8 cellular contexts compared by ENCODE assay signal in the genomic region with DNA sequence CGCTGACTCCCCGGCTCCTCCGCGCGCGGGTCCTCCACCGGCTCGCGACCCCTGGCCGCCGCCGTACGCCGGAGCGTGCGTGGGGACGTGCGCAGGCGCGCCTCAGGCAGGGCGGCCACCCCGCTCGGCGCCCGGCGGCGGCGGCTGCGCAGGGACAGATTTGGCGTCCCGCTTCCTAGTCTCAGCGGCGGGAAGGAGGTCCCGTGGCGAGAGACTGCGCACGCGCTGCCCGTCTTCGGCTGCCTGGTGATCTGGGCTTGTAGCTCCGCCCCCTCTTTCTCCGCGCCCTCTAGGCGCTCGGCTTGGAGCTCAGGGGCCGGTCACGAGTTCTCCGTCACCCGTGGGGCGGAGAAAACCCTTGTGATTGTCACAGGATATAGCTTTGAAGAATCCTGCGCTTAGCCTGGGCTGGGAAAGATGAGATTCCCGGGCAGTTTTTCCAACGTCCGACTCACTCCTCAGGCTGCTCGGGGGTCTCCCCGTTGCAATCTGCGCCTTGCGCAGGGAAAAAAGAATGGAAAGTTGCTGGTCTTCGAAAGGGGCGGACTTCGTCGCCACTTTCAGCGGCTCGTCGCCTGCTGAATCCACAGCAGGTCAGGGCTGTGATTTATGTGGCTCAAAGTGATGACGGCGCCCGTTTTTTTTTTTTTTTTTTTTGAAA. TPM values are rescaled to one million over a fixed set of nuclear protein-coding genes. Genes with fewer than 3 reads are reported as not detected.
DNase-seq lines count a peak whose midpoint lies in the region; ATAC-seq lines count a peak whose summit lies in the region.

A gene with protein sequence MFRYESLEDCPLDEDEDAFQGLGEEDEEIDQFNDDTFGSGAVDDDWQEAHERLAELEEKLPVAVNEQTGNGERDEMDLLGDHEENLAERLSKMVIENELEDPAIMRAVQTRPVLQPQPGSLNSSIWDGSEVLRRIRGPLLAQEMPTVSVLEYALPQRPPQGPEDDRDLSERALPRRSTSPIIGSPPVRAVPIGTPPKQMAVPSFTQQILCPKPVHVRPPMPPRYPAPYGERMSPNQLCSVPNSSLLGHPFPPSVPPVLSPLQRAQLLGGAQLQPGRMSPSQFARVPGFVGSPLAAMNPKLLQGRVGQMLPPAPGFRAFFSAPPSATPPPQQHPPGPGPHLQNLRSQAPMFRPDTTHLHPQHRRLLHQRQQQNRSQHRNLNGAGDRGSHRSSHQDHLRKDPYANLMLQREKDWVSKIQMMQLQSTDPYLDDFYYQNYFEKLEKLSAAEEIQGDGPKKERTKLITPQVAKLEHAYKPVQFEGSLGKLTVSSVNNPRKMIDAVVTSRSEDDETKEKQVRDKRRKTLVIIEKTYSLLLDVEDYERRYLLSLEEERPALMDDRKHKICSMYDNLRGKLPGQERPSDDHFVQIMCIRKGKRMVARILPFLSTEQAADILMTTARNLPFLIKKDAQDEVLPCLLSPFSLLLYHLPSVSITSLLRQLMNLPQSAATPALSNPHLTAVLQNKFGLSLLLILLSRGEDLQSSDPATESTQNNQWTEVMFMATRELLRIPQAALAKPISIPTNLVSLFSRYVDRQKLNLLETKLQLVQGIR (minus strand): TSS at position 88 of the 661 bp plus-strand sequence. CDS start 142 bp downstream, outside the sequence.

- peaks cover 27% of the 10 kb centered on the region for H3K36me3 Mint-ChIP-seq in activated CD4-positive, alpha-beta T cell treated with anti-CD3 and anti-CD28 coated beads, Interleukin-2, amount 10 ng/mL, durations not matched to agents 7 days and 5 days (ENCODE audit: low read depth)

- peaks cover 27% of the 10 kb centered on the region for H3K36me3 ChIP-seq in BLaER1

- peaks cover 31% of the 10 kb centered on the region for H4K20me1 ChIP-seq in BLaER1

- H3K9me3 ChIP-seq in BLaER1 = no peaks in the 10 kb centered on the region

- H3K4me2 ChIP-seq in BLaER1 = peak within 1 kb of the TSS; percentile 88

- POLR2A ChIA-PET in activated CD4-positive, alpha-beta T cell treated with anti-CD3 and anti-CD28 coated beads, Interleukin-2, amount 10 ng/mL, durations not matched to agents 7 days and 5 days (lab: Charles Lee) = interaction anchor here (0.5 to 0.6 kb wide), 2 partner anchors 53 to 582 kb away, joined by 4 to 6 read pairs; no protein-coding TSS in a partner anchor

- intact Hi-C loops in left colon (cut with DNase I, micrococcal nuclease) = loop anchor here in 1 of 2 donors (5.0 kb wide), 1 partner anchor 57 kb away; no protein-coding TSS in a partner anchor

- peak within 1 kb of the TSS; percentile 76 for H3K27ac ChIP-seq in BLaER1

- ATAC-seq in GM19328 (IDR thresholded peaks at IDR 0.05; ENCODE audit: unreplicated experiment) (peak; percentile 96), HG03520 (IDR thresholded peaks at IDR 0.05; ENCODE audit: unreplicated experiment) (peak; percentile 93), left colon (peak; percentile 93)

- H3K4me1 ChIP-seq in BLaER1 = peaks cover 26% of the 10 kb centered on the region

- H3K27me3 ChIP-seq in BLaER1 = no peaks in the 10 kb centered on the region

- CTCF ChIA-PET in activated CD4-positive, alpha-beta T cell treated with anti-CD3 and anti-CD28 coated beads, Interleukin-2, amount 10 ng/mL, durations not matched to agents 7 days and 5 days (lab: Charles Lee) = interaction anchor here (0.7 to 1.6 kb wide), 14 partner anchors 9 to 121 kb away, joined by 3 to 10 read pairs (median 3); partner anchors contain the start of gene OSBP

- peak within 1 kb of the TSS; percentile 89 for H3K4me3 Mint-ChIP-seq in activated CD4-positive, alpha-beta T cell treated with anti-CD3 and anti-CD28 coated beads, Interleukin-2, amount 10 ng/mL, durations not matched to agents 7 days and 5 days

- H3K9ac ChIP-seq in BLaER1 = peak within 1 kb of the TSS; percentile 78

- DNase-seq in NCI-H69 (lab: John Stamatoyannopoulos, UW) (peak; percentile 99), cortex of kidney (lab: John Stamatoyannopoulos, UW) (peak; percentile 67), left colon (peak; percentile 99)
- DNase-seq in activated CD4-positive, alpha-beta T cell treated with anti-CD3 and anti-CD28 coated beads, Interleukin-2, amount 10 ng/mL, durations not matched to agents 7 days and 5 days = peak; percentile 99
- DNase-seq in stimulated activated CD4-positive, alpha-beta T cell treated with anti-CD3 and anti-CD28 coated beads, Interleukin-1b, Interleukin-23, amount 100 ng/mL, for 48 hours = peak; percentile 99

- H3K27ac Mint-ChIP-seq in activated CD4-positive, alpha-beta T cell treated with anti-CD3 and anti-CD28 coated beads, Interleukin-2, amount 10 ng/mL, durations not matched to agents 7 days and 5 days = peak within 1 kb of the TSS; percentile 98

- H3K9me3 Mint-ChIP-seq in activated CD4-positive, alpha-beta T cell treated with anti-CD3 and anti-CD28 coated beads, Interleukin-2, amount 10 ng/mL, durations not matched to agents 7 days and 5 days = no peaks in the 10 kb centered on the region

- H3K4me1 Mint-ChIP-seq in activated CD4-positive, alpha-beta T cell treated with anti-CD3 and anti-CD28 coated beads, Interleukin-2, amount 10 ng/mL, durations not matched to agents 7 days and 5 days = peaks cover 38% of the 10 kb centered on the region

- peak within 1 kb of the TSS; percentile 83 for H3K4me3 ChIP-seq in BLaER1

- no peaks in the 10 kb centered on the region for H3K27me3 Mint-ChIP-seq in activated CD4-positive, alpha-beta T cell treated with anti-CD3 and anti-CD28 coated beads, Interleukin-2, amount 10 ng/mL, durations not matched to agents 7 days and 5 days

RNA-seq across cellular contexts. Expression of the gene that starts here (rescaled TPM):
- 10 to 100 TPM; 47.2 to 59.6 TPM for total RNA-seq in activated CD4-positive, alpha-beta T cell treated with anti-CD3 and anti-CD28 coated beads, Interleukin-2, amount 10 ng/mL, durations not matched to agents 7 days and 5 days
- total RNA-seq in left colon = 10 to 100 TPM; 33.9 to 38.1 TPM

Comparison
In these comparisons a context has a peak if more than half of its experiments do, and no peak if none do; other contexts are left out.
1. Peak in every context shown above with its lines: DNase-seq, ATAC-seq, H3K4me3 ChIP-seq and H3K27ac ChIP-seq.